In genomic region chr16:10182186-10182683, GRCh38 we compare ENCODE assay signal across 8 cellular contexts. TPM values are rescaled to one million over a fixed set of nuclear protein-coding genes. Genes with fewer than 3 reads are reported as not detected.
DNase-seq lines count a peak whose midpoint lies in the region; ATAC-seq and TF ChIP-seq lines count a peak whose summit lies in the region.

Gene GRIN2A (minus strand): TSS chr16:10182428. CDS start chr16:10180411, 2,017 bp downstream.

- H3K9me3 ChIP-seq in mucosa of rectum (ENCODE audit: control insufficient read depth in 2 of 2, low read length in 2 of 2) = no peaks in the 10 kb centered on the region

- H3K4me3 ChIP-seq in dorsolateral prefrontal cortex (peak within 1 kb of the TSS; percentile 37 to 81 (median 65)), mucosa of rectum (ENCODE audit: low read length in 2 of 2) (peak within 1 kb of the TSS; percentile 30 to 44), urinary bladder (ENCODE audit: low read depth, low read length) (peak within 1 kb of the TSS; percentile 12)

- peaks cover 25% of the 10 kb centered on the region for H3K27me3 Mint-ChIP-seq in activated naive CD8-positive, alpha-beta T cell
- peaks cover 68% of the 10 kb centered on the region for H3K27me3 Mint-ChIP-seq in activated naive CD8-positive, alpha-beta T cell treated with anti-CD3 and anti-CD28 coated beads, Interleukin-2, amount 50 U/mL, for 24 hours

- peak within 1 kb of the TSS; percentile 15 to 93 (median 84) for H3K27ac ChIP-seq in dorsolateral prefrontal cortex
- no peak within 1 kb of the TSS for H3K27ac ChIP-seq in mucosa of rectum (ENCODE audit: low read depth in 2 of 2, low read length in 2 of 2)
- H3K27ac ChIP-seq in urinary bladder (ENCODE audit: low read depth) = no peak within 1 kb of the TSS

- intact Hi-C loops in dorsolateral prefrontal cortex (cut with DNase I) = loop anchor here (5.0 kb wide), 4 partner anchors 360 to 925 kb away; no protein-coding TSS in a partner anchor

- H3K4me1 Mint-ChIP-seq in activated naive CD8-positive, alpha-beta T cell (ENCODE audit: low read depth) = peaks cover 6% of the 10 kb centered on the region
- H3K4me1 Mint-ChIP-seq in activated naive CD8-positive, alpha-beta T cell treated with anti-CD3 and anti-CD28 coated beads, Interleukin-2, amount 50 U/mL, for 24 hours = peaks cover 11% of the 10 kb centered on the region

- H3K27ac Mint-ChIP-seq in activated naive CD8-positive, alpha-beta T cell = no peak within 1 kb of the TSS
- no peak within 1 kb of the TSS for H3K27ac Mint-ChIP-seq in activated naive CD8-positive, alpha-beta T cell treated with anti-CD3 and anti-CD28 coated beads, Interleukin-2, amount 50 U/mL, for 24 hours

- WGBS in urinary bladder = under 1% methylated on average over 29 of the region's 29 CpGs

- H3K9me3 Mint-ChIP-seq in activated naive CD8-positive, alpha-beta T cell (ENCODE audit: low read depth) = no peaks in the 10 kb centered on the region
- H3K9me3 Mint-ChIP-seq in activated naive CD8-positive, alpha-beta T cell treated with anti-CD3 and anti-CD28 coated beads, Interleukin-2, amount 50 U/mL, for 24 hours = no peaks in the 10 kb centered on the region

- H3K4me3 Mint-ChIP-seq in activated naive CD8-positive, alpha-beta T cell = peak within 1 kb of the TSS; percentile 27
- H3K4me3 Mint-ChIP-seq in activated naive CD8-positive, alpha-beta T cell treated with anti-CD3 and anti-CD28 coated beads, Interleukin-2, amount 50 U/mL, for 24 hours = no peak within 1 kb of the TSS

- peaks cover 0 to 45% (median 9%) of the 10 kb centered on the region in 45 donors for H3K27me3 ChIP-seq in dorsolateral prefrontal cortex
- peaks cover 13 to 27% of the 10 kb centered on the region in 2 donors for H3K27me3 ChIP-seq in mucosa of rectum (ENCODE audit: control insufficient read depth in 2 of 2, insufficient read depth in 2 of 2, low read length in 2 of 2)

- H3K36me3 Mint-ChIP-seq in activated naive CD8-positive, alpha-beta T cell = no peaks in the 10 kb centered on the region
- H3K36me3 Mint-ChIP-seq in activated naive CD8-positive, alpha-beta T cell treated with anti-CD3 and anti-CD28 coated beads, Interleukin-2, amount 50 U/mL, for 24 hours (ENCODE audit: low read depth) = no peaks in the 10 kb centered on the region

- no peaks in the 10 kb centered on the region for H3K36me3 ChIP-seq in mucosa of rectum (ENCODE audit: control insufficient read depth in 2 of 2, insufficient read depth in 2 of 2, low read length in 2 of 2)
- no peaks in the 10 kb centered on the region for H3K36me3 ChIP-seq in urinary bladder (ENCODE audit: insufficient read depth)

- TF ChIP-seq CTCF in dorsolateral prefrontal cortex (IDR thresholded peaks at IDR 0.05 in 54 of 56, conservative IDR thresholded peaks at IDR 0.05 in 2 of 56; ENCODE audit: low read depth in 1 of 56, partially characterized antibody in 56 of 56) (no peak), omental fat pad (IDR thresholded peaks at IDR 0.05) (no peak)

- no peak for DNase-seq in activated naive CD8-positive, alpha-beta T cell treated with anti-CD3 and anti-CD28 coated beads, Interleukin-2, amount 50 U/mL, for 24 hours
- DNase-seq in dorsolateral prefrontal cortex (peak in 8 of 10 donors; percentile 31 to 74 (median 52)), omental fat pad (ENCODE audit: low spot score) (no peak)
- DNase-seq in stimulated activated CD4-positive, alpha-beta T cell treated with anti-CD3 and anti-CD28 coated beads, Interleukin-4, amount 100 ng/mL, for 24 hours = no peak

- no peak within 1 kb of the TSS for H3K9ac ChIP-seq in mucosa of rectum (ENCODE audit: low read depth in 1 of 2, low read length in 2 of 2)

- H3K4me1 ChIP-seq in mucosa of rectum (ENCODE audit: control insufficient read depth in 2 of 2, insufficient read depth in 2 of 2, low read length in 2 of 2) = peaks cover 3 to 6% of the 10 kb centered on the region in 2 donors
- no peaks in the 10 kb centered on the region for H3K4me1 ChIP-seq in urinary bladder (ENCODE audit: insufficient read depth)

- no peak for ATAC-seq in activated naive CD8-positive, alpha-beta T cell treated with anti-CD3 and anti-CD28 coated beads, Interleukin-2, amount 50 U/mL, for 24 hours
- ATAC-seq in omental fat pad (ENCODE audit: low FRiP score) (no peak), GM21367 (IDR thresholded peaks at IDR 0.05; ENCODE audit: unreplicated experiment) (no peak)

RNA-seq across cellular contexts. Expression of gene GRIN2A, which starts in this region (rescaled TPM):
- total RNA-seq in dorsolateral prefrontal cortex = 100 to 1,000 TPM in 115 of 120 experiments, 10 to 100 TPM in 5; 52.1 to 201 (median 143) TPM
- 0.21 TPM for total RNA-seq in urinary bladder
- 0.06 TPM for polyA plus RNA-seq in urinary bladder
- 1 to 10 TPM in 1 of 4 donors, under 1 TPM in 3; 0.13 to 1.2 (median 0.30) TPM for total RNA-seq in omental fat pad

Comparison
In these comparisons a context has a peak if more than half of its experiments do, and no peak if none do; other contexts are left out.
1. RNA of gene GRIN2A (total RNA-seq): 52.1 to 201 TPM in dorsolateral prefrontal cortex; 0.13 to 1.2 TPM in omental fat pad and 0.21 TPM in urinary bladder (single experiment); every median in the first group is over 10 times any median in the second.
2. DNase-seq: peak in dorsolateral prefrontal cortex (8 of 10); none in activated naive CD8-positive, alpha-beta T cell treated with anti-CD3 and anti-CD28 coated beads, Interleukin-2, amount 50 U/mL, for 24 hours (single experiment), stimulated activated CD4-positive, alpha-beta T cell treated with anti-CD3 and anti-CD28 coated beads, Interleukin-4, amount 100 ng/mL, for 24 hours (single experiment) and omental fat pad (single experiment).
3. H3K27ac ChIP-seq: peak in dorsolateral prefrontal cortex (59 of 59); none in mucosa of rectum (0 of 2) and urinary bladder (single experiment).
4. H3K4me3 ChIP-seq: peak in every context shown above with its lines; median percentile 65 in dorsolateral prefrontal cortex; 37 in mucosa of rectum; 12 in urinary bladder.